ENCODE assay signal across 17 cellular contexts in the genomic region with DNA sequence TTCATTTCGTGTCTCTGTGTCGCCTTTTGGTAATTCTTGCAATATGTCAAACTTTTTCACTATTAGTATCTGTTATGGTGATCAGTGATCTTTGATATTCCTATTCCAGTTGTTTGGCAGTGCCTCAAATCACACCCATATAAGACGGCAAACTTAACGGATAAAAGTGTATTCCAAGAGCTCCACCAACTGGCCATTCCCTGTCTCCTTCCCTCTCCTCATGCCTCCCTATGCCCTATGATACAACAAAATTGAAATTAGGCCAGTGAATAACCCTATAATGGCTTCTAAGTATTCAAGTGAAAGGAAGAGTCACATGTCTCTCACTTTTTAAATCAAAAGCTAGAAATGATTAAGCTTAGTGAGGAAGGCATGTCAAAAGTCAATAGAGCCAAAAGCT.
A peak's percentile ranks its signal among the peaks of the same experiment; 100 is the strongest.
DNase-seq lines count a peak whose midpoint lies in the region; ATAC-seq, FAIRE-seq and TF ChIP-seq lines count a peak whose summit lies in the region.
"Had no signal": no experiment of that assay in that cellular context is flagged by ENCODE, and none has a peak within 500 bp of the region (broad histone marks: within the 10 kb centered on the region; RNA-seq: fewer than 3 reads in every experiment).

No MANE protein-coding gene starts in this region.

- TF ChIP-seq CTCF in natural killer cell (IDR thresholded peaks at IDR 0.05) = no peak
- TF ChIP-seq CTCF in fibroblast of villous mesenchyme (IDR thresholded peaks at IDR 0.05; ENCODE audit: insufficient read depth, low read depth, low read length) = peak; percentile 15

- ATAC-seq in natural killer cell treated with Interleukin-12 subunit alpha and Interleukin-12 subunit beta and Interleukin-15 and Interleukin-18, amount 100 ng/mL, for 72 hours = no peak
- no peak for ATAC-seq in natural killer cell
- ATAC-seq: left colon, T-cell had no signal

- no peaks in the 10 kb centered on the region for H3K9me3 ChIP-seq in adipocyte (ENCODE audit: control insufficient read depth, low read length)
- H3K9me3 ChIP-seq: BE2C, colonic mucosa, testis had no signal

- no peaks in the 10 kb centered on the region for H3K27me3 ChIP-seq in adipocyte (replicated peaks; ENCODE audit: control insufficient read depth, insufficient read depth, low read length)
- H3K27me3 ChIP-seq: BE2C, colonic mucosa, testis had no signal

- peak overlapping the region; percentile 28 for H3K9ac ChIP-seq in adipocyte (ENCODE audit: low read length)

- H3K36me3 Mint-ChIP-seq in natural killer cell treated with Interleukin-12 subunit alpha and Interleukin-12 subunit beta and Interleukin-15 and Interleukin-18, amount 100 ng/mL, for 72 hours = peaks cover 23% of the 10 kb centered on the region
- H3K36me3 Mint-ChIP-seq in natural killer cell = peaks cover 15% of the 10 kb centered on the region

- intact Hi-C loops in natural killer cell (cut with micrococcal nuclease) = no loop called here

- H3K36me3 ChIP-seq in adipocyte (ENCODE audit: control insufficient read depth, insufficient read depth, low read length, severe bottlenecking) = peaks cover 2% of the 10 kb centered on the region
- H3K36me3 ChIP-seq: colonic mucosa had no signal

- H3K4me1 ChIP-seq in adipocyte (ENCODE audit: control insufficient read depth, insufficient read depth, low read length) = peaks cover 7% of the 10 kb centered on the region
- H3K4me1 ChIP-seq: BE2C, colonic mucosa, testis had no signal

- peaks cover 24 to 35% of the 10 kb centered on the region in 2 donors for H3K4me1 Mint-ChIP-seq in natural killer cell treated with Interleukin-12 subunit alpha and Interleukin-12 subunit beta and Interleukin-15 and Interleukin-18, amount 100 ng/mL, for 72 hours (ENCODE audit: low read depth in 2 of 2)
- H3K4me1 Mint-ChIP-seq in natural killer cell = peaks cover 14 to 49% of the 10 kb centered on the region in 2 donors
- H3K4me1 Mint-ChIP-seq: activated CD4-positive, alpha-beta T cell treated with anti-CD3 and anti-CD28 coated beads, Interleukin-2, amount 10 ng/mL, durations not matched to agents 24 days and 14 days had no signal

- H3K4me3 ChIP-seq in adipocyte (ENCODE audit: low read length) (no peak overlapping the region), fibroblast of villous mesenchyme (ENCODE audit: low read depth, low read length) (no peak overlapping the region)
- H3K4me3 ChIP-seq: colonic mucosa, testis had no signal

- H3K27ac Mint-ChIP-seq in natural killer cell treated with Interleukin-12 subunit alpha and Interleukin-12 subunit beta and Interleukin-15 and Interleukin-18, amount 100 ng/mL, for 72 hours = peak overlapping the region in 1 of 2 donors; percentile 35
- no peak overlapping the region for H3K27ac Mint-ChIP-seq in natural killer cell
- H3K27ac Mint-ChIP-seq: activated CD4-positive, alpha-beta T cell treated with anti-CD3 and anti-CD28 coated beads, Interleukin-2, amount 10 ng/mL, durations not matched to agents 24 days and 14 days; T-cell had no signal

- peak overlapping the region; percentile 61 for H3K4me3 Mint-ChIP-seq in natural killer cell treated with Interleukin-12 subunit alpha and Interleukin-12 subunit beta and Interleukin-15 and Interleukin-18, amount 100 ng/mL, for 72 hours
- H3K4me3 Mint-ChIP-seq in natural killer cell = no peak overlapping the region
- H3K4me3 Mint-ChIP-seq: activated CD4-positive, alpha-beta T cell treated with anti-CD3 and anti-CD28 coated beads, Interleukin-2, amount 10 ng/mL, durations not matched to agents 24 days and 14 days; T-cell had no signal

- DNase-seq in natural killer cell treated with Interleukin-12 subunit alpha and Interleukin-12 subunit beta and Interleukin-15 and Interleukin-18, amount 100 ng/mL, for 72 hours (ENCODE audit: low spot score) = no peak
- DNase-seq in natural killer cell (no peak), adipocyte (ENCODE audit: low read depth) (no peak), fibroblast of villous mesenchyme (ENCODE audit: low read depth) (no peak), retina (no peak), GM12891 (ENCODE audit: insufficient read length, low spot score) (no peak), KG1 (lab: John Stamatoyannopoulos, UW) (no peak)
- DNase-seq: activated CD4-positive, alpha-beta T cell treated with anti-CD3 and anti-CD28 coated beads, Interleukin-2, amount 10 ng/mL, durations not matched to agents 24 days and 14 days; aorta; BE2C; colonic mucosa; left colon; NCI-H1048; NCI-H1930; NCI-H446 treated with DMSO at 0.1 percent for 48 hours; T-cell; testis had no signal

- TF ChIP-seq POLR2A in GM12891 (IDR thresholded peaks at IDR 0.05; ENCODE audit: low read depth, low read length) = no peak

- FAIRE-seq in GM12891 (lab: Jason Lieb, UNC) = no peak

- H3K9me3 Mint-ChIP-seq in natural killer cell treated with Interleukin-12 subunit alpha and Interleukin-12 subunit beta and Interleukin-15 and Interleukin-18, amount 100 ng/mL, for 72 hours = no peaks in the 10 kb centered on the region
- no peaks in the 10 kb centered on the region for H3K9me3 Mint-ChIP-seq in natural killer cell
- H3K9me3 Mint-ChIP-seq: activated CD4-positive, alpha-beta T cell treated with anti-CD3 and anti-CD28 coated beads, Interleukin-2, amount 10 ng/mL, durations not matched to agents 24 days and 14 days had no signal

- H3K27me3 Mint-ChIP-seq in natural killer cell treated with Interleukin-12 subunit alpha and Interleukin-12 subunit beta and Interleukin-15 and Interleukin-18, amount 100 ng/mL, for 72 hours = no peaks in the 10 kb centered on the region
- no peaks in the 10 kb centered on the region for H3K27me3 Mint-ChIP-seq in natural killer cell (ENCODE audit: low read depth in 2 of 2)
- H3K27me3 Mint-ChIP-seq: activated CD4-positive, alpha-beta T cell treated with anti-CD3 and anti-CD28 coated beads, Interleukin-2, amount 10 ng/mL, durations not matched to agents 24 days and 14 days; T-cell had no signal

TF ChIP-seq in GM12891, 5 proteins besides CTCF, POLR2A, EP300 and RAD21:
- TF ChIP-seq TAF1 (IDR thresholded peaks at IDR 0.05; ENCODE audit: low read depth, low read length) (no peak), SPI1 (IDR thresholded peaks at IDR 0.05; ENCODE audit: low read depth, low read length) (no peak), POLR2AphosphoS5 (IDR thresholded peaks at IDR 0.05; ENCODE audit: low read depth, low read length) (no peak), POU2F2 (IDR thresholded peaks at IDR 0.05; ENCODE audit: low read depth, low read length) (no peak), PAX5 (IDR thresholded peaks at IDR 0.05; ENCODE audit: insufficient read depth, low read length, severe bottlenecking) (no peak)
